ENCODE assay signal across 8 cellular contexts in genomic region chr9:37575511-37575914, GRCh38. TPM values are rescaled to one million over a fixed set of nuclear protein-coding genes. Genes with fewer than 3 reads are reported as not detected.
DNase-seq lines count a peak whose midpoint lies in the region; ATAC-seq and TF ChIP-seq lines count a peak whose summit lies in the region.

No MANE protein-coding gene starts in this region.

- POLR2A ChIA-PET in T-cell (lab: Charles Lee) = interaction anchor here in 1 of 2 donors (0.7 kb wide), 1 partner anchor 237 kb away, joined by 3 read pairs; no protein-coding TSS in a partner anchor

- H3K27ac Mint-ChIP-seq in T-cell = no peak overlapping the region

- peak overlapping the region; percentile 78 to 82 (median 81) for H3K4me3 Mint-ChIP-seq in T-cell

- CTCF ChIA-PET in T-cell (lab: Charles Lee) = interaction anchor here (1.1 to 1.5 kb wide), 3 partner anchors 17 to 19 kb away, joined by 3 to 7 read pairs (median 3); partner anchors contain the start of gene TOMM5 (in 1 of the 2)

- ATAC-seq in HG02943 (IDR thresholded peaks at IDR 0.05; ENCODE audit: low read depth, unreplicated experiment) = peak; percentile 53
- peak in 3 of 4 experiments; percentile 15 to 25 (median 15) for ATAC-seq in T-cell (replicated peaks in 1 of 4)
- ATAC-seq in heart left ventricle = peak in 3 of 4 donors; percentile 31 to 43 (median 33)

- no peaks in the 10 kb centered on the region for H3K27me3 ChIP-seq in heart left ventricle

- H3K27me3 Mint-ChIP-seq in T-cell = no peaks in the 10 kb centered on the region

- H3K36me3 Mint-ChIP-seq in T-cell = no peaks in the 10 kb centered on the region

- WGBS in heart left ventricle, 4 donors = 2 to 4% (median 3%) methylated on average over 5 of the region's 5 CpGs

- intact Hi-C loops in heart left ventricle (cut with DNase I) = loop anchor here in 5 of 10 donors (5.0 to 10.0 kb wide), 4 partner anchors 81 to 151 kb away; partner anchors contain the start of genes POLR1E (in 4 of the 5) and GRHPR (in 1 of the 5)

- no peaks in the 10 kb centered on the region for H3K9me3 ChIP-seq in heart left ventricle

- H3K36me3 ChIP-seq in heart left ventricle = peaks cover 0 to 5% (median 0%) of the 10 kb centered on the region in 9 donors

- TF ChIP-seq CTCF in heart left ventricle (IDR thresholded peaks at IDR 0.05) (no peak), retinal pigment epithelial cell (conservative IDR thresholded peaks at IDR 0.05; ENCODE audit: low read depth, low read length) (no peak)

- no peak for TF ChIP-seq POLR2A in heart left ventricle (IDR thresholded peaks at IDR 0.05)

- H3K27ac ChIP-seq in heart left ventricle = peak overlapping the region in 11 of 12 donors; percentile 73 to 90 (median 82)

- H3K4me1 Mint-ChIP-seq in T-cell = peaks cover 19 to 32% (median 22%) of the 10 kb centered on the region in 3 donors

- H3K9me3 Mint-ChIP-seq in T-cell = no peaks in the 10 kb centered on the region

- H3K4me3 ChIP-seq in heart left ventricle (peak overlapping the region; percentile 68 to 98 (median 82)), retinal pigment epithelial cell (ENCODE audit: low read length) (peak overlapping the region; percentile 76)

- DNase-seq in NCI-H2171 treated with DMSO at 0.1 percent for 48 hours (lab: John Stamatoyannopoulos, UW) (peak; percentile 32), NCI-H2171 (lab: John Stamatoyannopoulos, UW) (no peak), T-cell (peak in 1 of 34 experiments; percentile 1), heart left ventricle (no peak), retinal pigment epithelial cell (ENCODE audit: low read depth) (no peak), AG08396 (ENCODE audit: low spot score) (no peak)
- DNase-seq in activated CD8-positive, alpha-beta memory T cell treated with anti-CD3 and anti-CD28 coated beads, Interleukin-2, amount 50 U/mL, for 4 hours = no peak

- peaks cover 0 to 24% (median 18%) of the 10 kb centered on the region in 12 donors for H3K4me1 ChIP-seq in heart left ventricle

RNA-seq across cellular contexts. Expression of gene FBXO10, which starts 0.7 kb away (rescaled TPM):
- total RNA-seq in T-cell (1 to 10 TPM; 2.9 to 5.0 (median 3.8) TPM), heart left ventricle (1 to 10 TPM; 5.5 to 9.8 (median 7.3) TPM)
- polyA plus RNA-seq in heart left ventricle = 1 to 10 TPM; 2.4 to 6.0 TPM

RNA-seq across cellular contexts. Expression of gene TOMM5, which starts 16.9 kb away (rescaled TPM):
- total RNA-seq in T-cell (10 to 100 TPM; 35.6 to 44.8 (median 42.1) TPM), heart left ventricle (10 to 100 TPM; 39.7 to 64.2 (median 50.3) TPM)
- polyA plus RNA-seq in heart left ventricle = 100 to 1,000 TPM; 103 to 139 TPM
